In the genomic region with DNA sequence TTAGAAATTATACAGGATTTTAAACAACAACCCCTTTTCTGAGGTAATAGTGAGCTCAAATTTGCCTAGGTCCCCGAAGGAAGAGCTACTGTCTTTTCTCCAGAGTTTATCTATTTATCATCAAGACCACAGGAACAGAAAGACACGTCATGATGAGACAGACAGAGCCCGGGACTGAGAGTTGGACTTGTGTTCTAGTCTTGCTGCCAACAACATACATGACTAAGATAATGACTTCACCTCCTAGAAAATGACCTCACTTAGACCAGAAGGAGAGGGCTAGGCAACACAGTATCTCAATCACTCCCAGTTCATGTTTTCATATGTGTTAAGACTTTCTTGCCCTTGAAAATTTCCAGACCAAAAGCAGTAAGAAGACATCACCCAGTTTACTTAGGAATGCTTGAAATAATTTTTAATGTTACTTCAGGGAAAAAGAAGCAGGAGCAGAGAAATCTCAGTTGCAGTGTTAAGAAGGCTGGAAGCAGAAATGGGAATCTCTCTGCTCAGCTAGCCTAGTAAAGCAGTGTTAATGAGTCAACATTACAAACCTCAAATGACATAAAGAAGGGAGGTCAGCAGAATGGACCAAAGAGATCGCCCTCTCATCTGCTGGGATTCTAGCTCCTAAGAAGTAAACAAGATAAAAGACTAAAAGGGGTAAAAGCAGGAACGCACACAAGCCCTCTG, we compare ENCODE assay signal across 8 cellular contexts. TPM values are rescaled to one million over a fixed set of nuclear protein-coding genes. Genes with fewer than 3 reads are reported as not detected.
DNase-seq lines count a peak whose midpoint lies in the region; ATAC-seq and TF ChIP-seq lines count a peak whose summit lies in the region.

No MANE protein-coding gene starts in this region.

- DNase-seq in right cardiac atrium (peak in 1 of 3 donors; percentile 16), thoracic aorta (ENCODE audit: low spot score) (no peak), G401 (ENCODE audit: low spot score) (no peak), SW480 (ENCODE audit: low spot score) (no peak)
- DNase-seq in activated CD4-positive, alpha-beta T cell treated with anti-CD3 and anti-CD28 coated beads, Interleukin-2, amount 50 U/mL, for 4 hours: no peak

- 35% methylated on average over 5 of the region's 5 CpGs for WGBS in right cardiac atrium

- no peaks in the 10 kb centered on the region for H3K9me3 ChIP-seq in right cardiac atrium (ENCODE audit: control insufficient read depth, low read length)
- no peaks in the 10 kb centered on the region for H3K9me3 ChIP-seq in thoracic aorta

- H3K36me3 ChIP-seq in thoracic aorta: no peaks in the 10 kb centered on the region

- ATAC-seq in HG02798 (IDR thresholded peaks at IDR 0.05; ENCODE audit: poor library complexity, unreplicated experiment) (peak; percentile 43), right cardiac atrium (peak; percentile 66 to 88), thoracic aorta (ENCODE audit: insufficient number of reproducible peaks, low FRiP score, low read depth) (peak; percentile 82), HG02973 (IDR thresholded peaks at IDR 0.05; ENCODE audit: unreplicated experiment) (no peak)
- peak; percentile 26 for ATAC-seq in activated T-helper 17 cell treated with anti-CD3 and anti-CD28 coated beads, Interleukin-2, amount 50 U/mL, for 72 hours (replicated peaks)

- TF ChIP-seq CTCF in thoracic aorta (IDR thresholded peaks at IDR 0.05): no peak

- H3K4me3 Mint-ChIP-seq in activated T-helper 17 cell treated with anti-CD3 and anti-CD28 coated beads, Interleukin-2, amount 50 U/mL, for 72 hours: no peak overlapping the region

- no peaks in the 10 kb centered on the region for H3K27me3 Mint-ChIP-seq in activated T-helper 17 cell treated with anti-CD3 and anti-CD28 coated beads, Interleukin-2, amount 50 U/mL, for 72 hours

- H3K4me1 Mint-ChIP-seq in activated T-helper 17 cell treated with anti-CD3 and anti-CD28 coated beads, Interleukin-2, amount 50 U/mL, for 72 hours: no peaks in the 10 kb centered on the region

- H3K9me3 Mint-ChIP-seq in activated T-helper 17 cell treated with anti-CD3 and anti-CD28 coated beads, Interleukin-2, amount 50 U/mL, for 72 hours: no peaks in the 10 kb centered on the region

- H3K27me3 ChIP-seq in right cardiac atrium (ENCODE audit: control insufficient read depth, insufficient read depth) (no peaks in the 10 kb centered on the region), thoracic aorta (replicated peaks; ENCODE audit: insufficient read depth) (no peaks in the 10 kb centered on the region)

- intact Hi-C loops in right cardiac atrium (cut with DNase I): no loop called here

- no peaks in the 10 kb centered on the region for H3K36me3 Mint-ChIP-seq in activated T-helper 17 cell treated with anti-CD3 and anti-CD28 coated beads, Interleukin-2, amount 50 U/mL, for 72 hours (ENCODE audit: low read depth)

- H3K4me1 ChIP-seq in right cardiac atrium (ENCODE audit: control insufficient read depth, insufficient read depth, low read length) (no peaks in the 10 kb centered on the region), thoracic aorta (ENCODE audit: control insufficient read depth in 1 of 2, low read depth in 2 of 2) (peaks cover 61 to 88% of the 10 kb centered on the region in 2 donors)

- H3K27ac ChIP-seq in right cardiac atrium (ENCODE audit: low read length): no peak overlapping the region
- H3K27ac ChIP-seq in thoracic aorta: peak overlapping the region; percentile 62 to 82

- H3K4me3 ChIP-seq in right cardiac atrium (ENCODE audit: low read length): no peak overlapping the region
- peak overlapping the region; percentile 46 for H3K4me3 ChIP-seq in thoracic aorta

- in situ Hi-C loops in G401 (cut with HindIII; ENCODE audit: low sequenced_read_pairs): no loop called here

- H3K27ac Mint-ChIP-seq in activated T-helper 17 cell treated with anti-CD3 and anti-CD28 coated beads, Interleukin-2, amount 50 U/mL, for 72 hours: no peak overlapping the region

RNA-seq across cellular contexts. Expression of a gene that starts 24.9 kb away (rescaled TPM):
- not detected for total RNA-seq in activated T-helper 17 cell treated with anti-CD3 and anti-CD28 coated beads, Interleukin-2, amount 50 U/mL, for 72 hours
- total RNA-seq in right cardiac atrium (10 to 100 TPM; 13.6 to 17.9 (median 16.0) TPM), thoracic aorta (10 to 100 TPM; 31.4 to 32.8 TPM)
- 6.5 TPM for polyA plus RNA-seq in right cardiac atrium
- 28.2 and 28.3 TPM in 2 replicates for total RNA-seq in G401 (2014; rRNA removed; shearing (Covaris generic))

Comparison
In these comparisons a context has a peak if more than half of its experiments do, and no peak if none do; other contexts are left out.
1. RNA of a gene that starts 24.9 kb away (total RNA-seq): 31.4 to 32.8 TPM in thoracic aorta, 28.2 to 28.3 TPM in G401 and 13.6 to 17.9 TPM in right cardiac atrium; not detected in activated T-helper 17 cell treated with anti-CD3 and anti-CD28 coated beads, Interleukin-2, amount 50 U/mL, for 72 hours; every median in the first group is over 10 times any median in the second.